In the genomic region with DNA sequence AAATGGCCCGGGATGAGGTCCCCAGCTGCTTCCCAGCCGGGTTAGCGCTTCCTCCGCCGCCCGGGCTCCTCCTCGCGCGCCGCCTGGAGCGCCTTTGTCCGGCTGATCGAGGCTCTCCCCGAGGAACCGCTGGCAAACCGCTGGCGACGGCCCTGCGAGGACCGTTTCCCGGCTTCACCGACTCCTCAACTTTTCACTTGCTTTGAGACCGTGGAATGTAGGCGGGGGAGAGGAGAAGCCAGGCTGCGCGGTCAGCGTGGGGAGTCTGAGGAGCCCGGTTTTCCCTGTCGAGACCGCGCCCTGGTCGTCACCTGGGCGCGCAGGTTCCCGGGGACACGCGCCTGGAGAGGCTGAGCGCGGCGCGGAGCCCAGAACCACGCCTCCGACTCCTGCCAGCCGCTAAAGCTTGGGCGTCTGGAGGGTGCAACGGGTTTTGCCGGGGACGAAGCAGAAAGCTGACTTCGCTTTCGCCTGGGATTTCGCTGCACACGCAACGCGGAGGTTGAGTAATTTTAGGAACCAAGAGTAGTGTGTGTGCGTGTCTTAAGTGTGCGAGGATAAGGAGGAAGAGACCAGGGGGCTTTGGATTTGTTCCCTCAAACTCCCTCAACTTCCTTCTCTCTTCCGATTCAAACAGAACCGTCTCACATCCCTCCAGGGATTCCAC, we compare ENCODE assay signal across 8 cellular contexts. TPM values are rescaled to one million over a fixed set of nuclear protein-coding genes. Genes with fewer than 3 reads are reported as not detected.
DNase-seq lines count a peak whose midpoint lies in the region; ATAC-seq lines count a peak whose summit lies in the region.

No MANE protein-coding gene starts in this region.

- no peaks in the 10 kb centered on the region for H3K9me3 Mint-ChIP-seq in activated naive CD4-positive, alpha-beta T cell treated with anti-CD3 and anti-CD28 coated beads for 36 hours

- intact Hi-C loops in activated naive CD4-positive, alpha-beta T cell treated with anti-CD3 and anti-CD28 coated beads for 36 hours (cut with micrococcal nuclease) = loop anchor here (1.0 to 10.0 kb wide), 4 partner anchors 80 to 686 kb away; partner anchors contain the start of gene VWA8

- ATAC-seq in GM18870 (IDR thresholded peaks at IDR 0.05; ENCODE audit: unreplicated experiment) (peak; percentile 16), HG03097 (IDR thresholded peaks at IDR 0.05; ENCODE audit: low FRiP score, unreplicated experiment) (peak; percentile 3)

- peaks cover 20% of the 10 kb centered on the region for H3K4me1 Mint-ChIP-seq in activated naive CD4-positive, alpha-beta T cell treated with anti-CD3 and anti-CD28 coated beads for 36 hours (ENCODE audit: low read depth)

- peak; percentile 17 for DNase-seq in Ammon's horn (ENCODE audit: low spot score)
- peak; percentile 18 for DNase-seq in NCI-H82 treated with DMSO at 0.1 percent for 48 hours (lab: John Stamatoyannopoulos, UW; ENCODE audit: unreplicated experiment)
- peak; percentile 57 for DNase-seq in activated naive CD4-positive, alpha-beta T cell treated with anti-CD3 and anti-CD28 coated beads for 36 hours
- DNase-seq in germinal center (ENCODE audit: low spot score) = peak; percentile 20
- peak in 38 of 56 donors; percentile 2 to 61 (median 33) for DNase-seq in nucleus accumbens (lab: John Stamatoyannopoulos, UW)
- no peak for DNase-seq in OCI-M2 (lab: John Stamatoyannopoulos, UW; ENCODE audit: unreplicated experiment)

- peaks cover 7% of the 10 kb centered on the region for H3K36me3 Mint-ChIP-seq in activated naive CD4-positive, alpha-beta T cell treated with anti-CD3 and anti-CD28 coated beads for 36 hours (ENCODE audit: low read depth)

- H3K27me3 Mint-ChIP-seq in activated naive CD4-positive, alpha-beta T cell treated with anti-CD3 and anti-CD28 coated beads for 36 hours (ENCODE audit: low read depth) = no peaks in the 10 kb centered on the region

- CTCF ChIA-PET in activated naive CD4-positive, alpha-beta T cell treated with anti-CD3 and anti-CD28 coated beads for 36 hours (lab: Charles Lee) = interaction anchor here (0.6 to 1.7 kb wide), 3 partner anchors 78 to 136 kb away, joined by 3 to 4 read pairs (median 3); no protein-coding TSS in a partner anchor

- H3K27ac Mint-ChIP-seq in activated naive CD4-positive, alpha-beta T cell treated with anti-CD3 and anti-CD28 coated beads for 36 hours = peak overlapping the region; percentile 51

- peak overlapping the region; percentile 83 for H3K4me3 Mint-ChIP-seq in activated naive CD4-positive, alpha-beta T cell treated with anti-CD3 and anti-CD28 coated beads for 36 hours

RNA-seq across cellular contexts. Expression of gene DGKH, which starts 7.3 kb away (rescaled TPM):
- total RNA-seq in activated naive CD4-positive, alpha-beta T cell treated with anti-CD3 and anti-CD28 coated beads for 36 hours = 10 to 100 TPM; 12.6 to 13.7 TPM
